Comparison of ENCODE assay signal across 3 cellular contexts in genomic region chr15:75905231-75905630, GRCh38.
TF ChIP-seq lines count a peak whose summit lies in the region.

No MANE protein-coding gene starts in this region.

TF ChIP-seq in SK-N-SH, 30 proteins besides CTCF, POLR2A, EP300 and RAD21:
- TF ChIP-seq RFX5 (IDR thresholded peaks at IDR 0.05; ENCODE audit: low read length), result no peak
- no peak for TF ChIP-seq EZH2phosphoT487 (IDR thresholded peaks at IDR 0.05; ENCODE audit: borderline replicate concordance, low read depth)
- no peak for TF ChIP-seq NRF1 (IDR thresholded peaks at IDR 0.05; ENCODE audit: low read depth, low read length)
- TF ChIP-seq MXI1 (IDR thresholded peaks at IDR 0.05; ENCODE audit: low read depth, low read length), result no peak
- TF ChIP-seq GABPA (IDR thresholded peaks at IDR 0.05; ENCODE audit: low read depth), result no peak
- TF ChIP-seq, protein P1, sequence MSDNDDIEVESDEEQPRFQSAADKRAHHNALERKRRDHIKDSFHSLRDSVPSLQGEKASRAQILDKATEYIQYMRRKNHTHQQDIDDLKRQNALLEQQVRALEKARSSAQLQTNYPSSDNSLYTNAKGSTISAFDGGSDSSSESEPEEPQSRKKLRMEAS (IDR thresholded peaks at IDR 0.05; ENCODE audit: low read depth), result no peak
- TF ChIP-seq TAF1 (IDR thresholded peaks at IDR 0.05; ENCODE audit: borderline replicate concordance, low read depth, low read length), result no peak
- no peak for TF ChIP-seq ELF1 (IDR thresholded peaks at IDR 0.05)

TF ChIP-seq in SK-N-SH treated with all-trans-retinoic acid at 6 μM for 48 hours, 23 proteins besides CTCF, POLR2A, EP300 and RAD21:
- TF ChIP-seq, protein P2, sequence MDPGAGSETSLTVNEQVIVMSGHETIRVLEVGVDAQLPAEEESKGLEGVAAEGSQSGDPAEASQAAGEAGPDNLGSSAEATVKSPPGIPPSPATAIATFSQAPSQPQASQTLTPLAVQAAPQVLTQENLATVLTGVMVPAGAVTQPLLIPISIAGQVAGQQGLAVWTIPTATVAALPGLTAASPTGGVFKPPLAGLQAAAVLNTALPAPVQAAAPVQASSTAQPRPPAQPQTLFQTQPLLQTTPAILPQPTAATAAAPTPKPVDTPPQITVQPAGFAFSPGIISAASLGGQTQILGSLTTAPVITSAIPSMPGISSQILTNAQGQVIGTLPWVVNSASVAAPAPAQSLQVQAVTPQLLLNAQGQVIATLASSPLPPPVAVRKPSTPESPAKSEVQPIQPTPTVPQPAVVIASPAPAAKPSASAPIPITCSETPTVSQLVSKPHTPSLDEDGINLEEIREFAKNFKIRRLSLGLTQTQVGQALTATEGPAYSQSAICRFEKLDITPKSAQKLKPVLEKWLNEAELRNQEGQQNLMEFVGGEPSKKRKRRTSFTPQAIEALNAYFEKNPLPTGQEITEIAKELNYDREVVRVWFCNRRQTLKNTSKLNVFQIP (CRISPR knock-in tag; IDR thresholded peaks at IDR 0.05; ENCODE audit: borderline replicate concordance, low read depth), result no peak
- no peak for TF ChIP-seq PPARA (CRISPR knock-in tag; IDR thresholded peaks at IDR 0.05; ENCODE audit: borderline replicate concordance)
- no peak for TF ChIP-seq BACH2 (CRISPR knock-in tag; IDR thresholded peaks at IDR 0.05; ENCODE audit: borderline replicate concordance)
- no peak for TF ChIP-seq ZNF70 (CRISPR knock-in tag; IDR thresholded peaks at IDR 0.05)
- TF ChIP-seq ZFP3 (CRISPR knock-in tag; IDR thresholded peaks at IDR 0.05), result no peak
- no peak for TF ChIP-seq SNAI2 (CRISPR knock-in tag; IDR thresholded peaks at IDR 0.05)
- no peak for TF ChIP-seq TOX (CRISPR knock-in tag; IDR thresholded peaks at IDR 0.05; ENCODE audit: borderline replicate concordance)
- no peak for TF ChIP-seq GLIS3 (CRISPR knock-in tag; IDR thresholded peaks at IDR 0.05)
- no peak for TF ChIP-seq ISL1 (CRISPR knock-in tag; IDR thresholded peaks at IDR 0.05)
- TF ChIP-seq CSRNP3 (CRISPR knock-in tag; IDR thresholded peaks at IDR 0.05), result no peak

TF ChIP-seq in K562, 482 proteins besides CTCF, POLR2A, EP300 and RAD21:
- TF ChIP-seq MCM7 (IDR thresholded peaks at IDR 0.05) (no peak), FOXA3 (CRISPR knock-in tag; conservative IDR thresholded peaks at IDR 0.05 in 1 of 2, IDR thresholded peaks at IDR 0.05 in 1 of 2) (peak in 1 of 2 experiments; percentile 57; a peak in 1 of 4 replicates)
